Comparison of ENCODE assay signal across 9 cellular contexts in the genomic region with DNA sequence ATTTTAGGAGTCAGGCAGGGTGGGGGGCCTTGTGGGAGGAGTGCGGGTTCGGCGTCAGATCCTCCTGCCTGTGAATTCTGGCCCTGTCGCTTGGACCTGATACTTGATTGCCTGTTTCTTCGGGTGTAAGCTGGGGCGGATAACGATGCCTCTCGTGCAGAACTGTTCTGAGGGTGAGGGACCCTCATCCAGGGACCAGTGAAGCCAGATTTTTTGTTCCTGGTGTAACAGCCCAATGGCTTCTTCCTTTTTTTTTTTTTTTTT. TPM values are rescaled to one million over a fixed set of nuclear protein-coding genes. Genes with fewer than 3 reads are reported as not detected.
DNase-seq lines count a peak whose midpoint lies in the region; ATAC-seq and TF ChIP-seq lines count a peak whose summit lies in the region.
"Had no signal": no experiment of that assay in that cellular context is flagged by ENCODE, and none has a peak within 500 bp of the region (broad histone marks: within the 10 kb centered on the region; RNA-seq: fewer than 3 reads in every experiment).

No MANE protein-coding gene starts in this region.

- no peak for DNase-seq in activated T-cell treated with anti-CD3 and anti-CD28 coated beads, Interleukin-2, amount 50 U/mL, for 4 hours
- no peak for DNase-seq in activated T-cell treated with anti-CD3 and anti-CD28 coated beads, Interleukin-2, amount 50 U/mL, for 1 hour
- DNase-seq in activated T-helper 1 cell treated with anti-CD3 and anti-CD28 coated beads, Interleukin-12 subunit alpha, Interleukin-12 subunit beta, Interleukin-2, Interleukin-4 antibody, amounts not matched to agents 30 ng/mL and 10 ng/mL and 1 ng/mL, durations not matched to agents 14 hours and 24 hours and 36 hours (ENCODE audit: low spot score), result no peak
- DNase-seq in immature natural killer cell, result no peak
- DNase-seq in thoracic aorta (ENCODE audit: low spot score), result no peak
- no peak for DNase-seq in AG20443 (ENCODE audit: low spot score)
- DNase-seq: NCI-H524 had no signal

- H3K27me3 Mint-ChIP-seq in activated T-cell treated with anti-CD3 and anti-CD28 coated beads, Interleukin-2, amount 50 U/mL, for 4 hours (ENCODE audit: low read depth), result no peaks in the 10 kb centered on the region
- H3K27me3 Mint-ChIP-seq in activated T-helper 1 cell treated with anti-CD3 and anti-CD28 coated beads, Interleukin-12 subunit alpha, Interleukin-12 subunit beta, Interleukin-2, Interleukin-4 antibody, amounts not matched to agents 30 ng/mL and 10 ng/mL and 1 ng/mL, durations not matched to agents 14 hours and 24 hours and 36 hours (ENCODE audit: insufficient read depth), result peaks cover 4% of the 10 kb centered on the region
- H3K27me3 Mint-ChIP-seq in immature natural killer cell (ENCODE audit: low read depth in 3 of 3), result peaks cover 0 to 6% (median 3%) of the 10 kb centered on the region in 3 donors

- H3K36me3 Mint-ChIP-seq in activated T-cell treated with anti-CD3 and anti-CD28 coated beads, Interleukin-2, amount 50 U/mL, for 4 hours (ENCODE audit: insufficient read depth), result peaks cover 10% of the 10 kb centered on the region
- peaks cover 7% of the 10 kb centered on the region for H3K36me3 Mint-ChIP-seq in activated T-helper 1 cell treated with anti-CD3 and anti-CD28 coated beads, Interleukin-12 subunit alpha, Interleukin-12 subunit beta, Interleukin-2, Interleukin-4 antibody, amounts not matched to agents 30 ng/mL and 10 ng/mL and 1 ng/mL, durations not matched to agents 14 hours and 24 hours and 36 hours (ENCODE audit: low read depth)
- peaks cover 0 to 5% (median 0%) of the 10 kb centered on the region in 3 donors for H3K36me3 Mint-ChIP-seq in immature natural killer cell

- no peaks in the 10 kb centered on the region for H3K9me3 ChIP-seq in thoracic aorta

- no peaks in the 10 kb centered on the region for H3K27me3 ChIP-seq in thoracic aorta (replicated peaks; ENCODE audit: insufficient read depth)

- H3K9me3 Mint-ChIP-seq in activated T-cell treated with anti-CD3 and anti-CD28 coated beads, Interleukin-2, amount 50 U/mL, for 4 hours, result no peaks in the 10 kb centered on the region
- no peaks in the 10 kb centered on the region for H3K9me3 Mint-ChIP-seq in activated T-helper 1 cell treated with anti-CD3 and anti-CD28 coated beads, Interleukin-12 subunit alpha, Interleukin-12 subunit beta, Interleukin-2, Interleukin-4 antibody, amounts not matched to agents 30 ng/mL and 10 ng/mL and 1 ng/mL, durations not matched to agents 14 hours and 24 hours and 36 hours
- no peaks in the 10 kb centered on the region for H3K9me3 Mint-ChIP-seq in immature natural killer cell

- H3K27ac Mint-ChIP-seq in activated T-helper 1 cell treated with anti-CD3 and anti-CD28 coated beads, Interleukin-12 subunit alpha, Interleukin-12 subunit beta, Interleukin-2, Interleukin-4 antibody, amounts not matched to agents 30 ng/mL and 10 ng/mL and 1 ng/mL, durations not matched to agents 14 hours and 24 hours and 36 hours, result peak overlapping the region; percentile 48
- peak overlapping the region in 2 of 6 donors; percentile 24 to 74 for H3K27ac Mint-ChIP-seq in immature natural killer cell

- ATAC-seq in activated T-cell treated with anti-CD3 and anti-CD28 coated beads, Interleukin-2, amount 50 U/mL, for 4 hours, result no peak
- no peak for ATAC-seq in thoracic aorta (ENCODE audit: insufficient number of reproducible peaks, low FRiP score, low read depth)
- no peak for ATAC-seq in GM19023 (IDR thresholded peaks at IDR 0.05; ENCODE audit: unreplicated experiment)
- no peak for ATAC-seq in GM19452 (IDR thresholded peaks at IDR 0.05; ENCODE audit: unreplicated experiment)

- peaks cover 25% of the 10 kb centered on the region for H3K4me1 Mint-ChIP-seq in activated T-cell treated with anti-CD3 and anti-CD28 coated beads, Interleukin-2, amount 50 U/mL, for 4 hours (ENCODE audit: low read depth)
- peaks cover 27% of the 10 kb centered on the region for H3K4me1 Mint-ChIP-seq in activated T-helper 1 cell treated with anti-CD3 and anti-CD28 coated beads, Interleukin-12 subunit alpha, Interleukin-12 subunit beta, Interleukin-2, Interleukin-4 antibody, amounts not matched to agents 30 ng/mL and 10 ng/mL and 1 ng/mL, durations not matched to agents 14 hours and 24 hours and 36 hours (ENCODE audit: low read depth)
- peaks cover 18 to 26% of the 10 kb centered on the region in 2 donors for H3K4me1 Mint-ChIP-seq in immature natural killer cell

- intact Hi-C loops in activated T-helper 1 cell treated with anti-CD3 and anti-CD28 coated beads, Interleukin-12 subunit alpha, Interleukin-12 subunit beta, Interleukin-2, Interleukin-4 antibody, amounts not matched to agents 30 ng/mL and 10 ng/mL and 1 ng/mL, durations not matched to agents 14 hours and 24 hours and 36 hours (cut with micrococcal nuclease), result loop anchor here (5.0 kb wide), 1 partner anchor 299 kb away; no protein-coding TSS in a partner anchor

- H3K36me3 ChIP-seq in thoracic aorta, result peaks cover 4% of the 10 kb centered on the region

- peaks cover 8 to 13% of the 10 kb centered on the region in 2 donors for H3K4me1 ChIP-seq in thoracic aorta (ENCODE audit: control insufficient read depth in 1 of 2, low read depth in 2 of 2)

- no peak overlapping the region for H3K27ac ChIP-seq in thoracic aorta

- peak overlapping the region; percentile 88 for H3K4me3 ChIP-seq in thoracic aorta

- no peak for TF ChIP-seq CTCF in thoracic aorta (IDR thresholded peaks at IDR 0.05)

- H3K4me3 Mint-ChIP-seq in activated T-cell treated with anti-CD3 and anti-CD28 coated beads, Interleukin-2, amount 50 U/mL, for 4 hours, result peak overlapping the region; percentile 87
- H3K4me3 Mint-ChIP-seq in activated T-helper 1 cell treated with anti-CD3 and anti-CD28 coated beads, Interleukin-12 subunit alpha, Interleukin-12 subunit beta, Interleukin-2, Interleukin-4 antibody, amounts not matched to agents 30 ng/mL and 10 ng/mL and 1 ng/mL, durations not matched to agents 14 hours and 24 hours and 36 hours, result peak overlapping the region; percentile 90
- peak overlapping the region; percentile 71 to 84 (median 74) for H3K4me3 Mint-ChIP-seq in immature natural killer cell

RNA-seq across cellular contexts. Expression of gene TBCD, which starts 1.3 kb away (rescaled TPM):
- 10 to 100 TPM; 63.5 to 76.7 (median 66.1) TPM for total RNA-seq in activated T-cell treated with anti-CD3 and anti-CD28 coated beads, Interleukin-2, amount 50 U/mL, for 4 hours
- total RNA-seq in activated T-helper 1 cell treated with anti-CD3 and anti-CD28 coated beads, Interleukin-12 subunit alpha, Interleukin-12 subunit beta, Interleukin-2, Interleukin-4 antibody, amounts not matched to agents 30 ng/mL and 10 ng/mL and 1 ng/mL, durations not matched to agents 14 hours and 24 hours and 36 hours, result 106 and 111 TPM in 2 replicates
- 100 to 1,000 TPM in 1 of 3 donors, 10 to 100 TPM in 2; 70.2 to 142 (median 99.7) TPM for polyA plus RNA-seq in immature natural killer cell
- total RNA-seq in thoracic aorta, result 10 to 100 TPM; 55.0 to 55.5 TPM

RNA-seq across cellular contexts. Expression of gene FN3K, which starts 17.7 kb away (rescaled TPM):
- total RNA-seq in activated T-cell treated with anti-CD3 and anti-CD28 coated beads, Interleukin-2, amount 50 U/mL, for 4 hours, result 1 to 10 TPM in 2 of 3 donors, under 1 TPM in 1; 0.79 to 1.3 (median 1.0) TPM
- total RNA-seq in activated T-helper 1 cell treated with anti-CD3 and anti-CD28 coated beads, Interleukin-12 subunit alpha, Interleukin-12 subunit beta, Interleukin-2, Interleukin-4 antibody, amounts not matched to agents 30 ng/mL and 10 ng/mL and 1 ng/mL, durations not matched to agents 14 hours and 24 hours and 36 hours, result 1.9 and 2.7 TPM in 2 replicates
- polyA plus RNA-seq in immature natural killer cell, result 1 to 10 TPM in 1 of 3 donors, under 1 TPM in 2; 0.18 to 1.1 (median 0.50) TPM
- 10 to 100 TPM in 1 of 2 donors, 1 to 10 TPM in 1; 8.3 to 10.4 TPM for total RNA-seq in thoracic aorta

RNA-seq across cellular contexts. Expression of gene FN3KRP, which starts 36.6 kb away (rescaled TPM):
- total RNA-seq in activated T-cell treated with anti-CD3 and anti-CD28 coated beads, Interleukin-2, amount 50 U/mL, for 4 hours, result 10 to 100 TPM; 34.9 to 43.8 (median 36.0) TPM
- 37.6 and 43.7 TPM in 2 replicates for total RNA-seq in activated T-helper 1 cell treated with anti-CD3 and anti-CD28 coated beads, Interleukin-12 subunit alpha, Interleukin-12 subunit beta, Interleukin-2, Interleukin-4 antibody, amounts not matched to agents 30 ng/mL and 10 ng/mL and 1 ng/mL, durations not matched to agents 14 hours and 24 hours and 36 hours
- 10 to 100 TPM; 23.7 to 76.6 (median 47.3) TPM for polyA plus RNA-seq in immature natural killer cell
- 10 to 100 TPM in 1 of 2 donors, 1 to 10 TPM in 1; 9.8 to 15.6 TPM for total RNA-seq in thoracic aorta

RNA-seq across cellular contexts. Expression of gene RAB40B, which starts 54.6 kb away (rescaled TPM):
- total RNA-seq in activated T-cell treated with anti-CD3 and anti-CD28 coated beads, Interleukin-2, amount 50 U/mL, for 4 hours, result 1 to 10 TPM; 3.8 to 4.8 (median 4.1) TPM
- total RNA-seq in activated T-helper 1 cell treated with anti-CD3 and anti-CD28 coated beads, Interleukin-12 subunit alpha, Interleukin-12 subunit beta, Interleukin-2, Interleukin-4 antibody, amounts not matched to agents 30 ng/mL and 10 ng/mL and 1 ng/mL, durations not matched to agents 14 hours and 24 hours and 36 hours, result 3.6 and 5.2 TPM in 2 replicates
- 1 to 10 TPM; 3.1 to 4.4 (median 3.9) TPM for polyA plus RNA-seq in immature natural killer cell
- 10 to 100 TPM; 17.3 to 21.1 TPM for total RNA-seq in thoracic aorta
